In the genomic region with DNA sequence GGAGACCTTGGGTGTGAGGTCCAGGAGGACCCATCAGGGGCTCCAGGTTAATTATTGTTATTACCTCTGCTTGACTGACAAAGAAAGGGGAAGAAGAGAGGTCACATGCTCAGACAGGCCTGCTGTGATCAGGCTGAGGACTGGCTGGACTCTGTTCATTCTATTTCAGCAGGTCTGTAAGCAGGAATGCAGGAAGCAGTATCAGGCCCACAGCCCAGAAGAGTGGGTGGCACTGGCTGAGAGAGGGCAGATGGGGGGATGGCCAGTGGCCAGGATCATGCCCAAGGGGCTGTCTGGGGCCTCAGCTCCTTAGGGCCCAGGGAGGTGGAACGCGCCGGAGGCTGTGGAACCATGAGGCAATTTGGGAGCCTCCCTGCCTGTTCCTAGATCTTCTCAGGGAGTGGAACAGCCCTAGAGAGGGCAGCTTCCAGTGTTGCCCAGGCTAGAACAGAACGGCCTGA, we compare ENCODE assay signal across 1 cellular context.
TF ChIP-seq lines count a peak whose summit lies in the region.

No MANE protein-coding gene starts in this region.

TF ChIP-seq in HepG2, 621 proteins besides CTCF, POLR2A, EP300 and RAD21 (continued from another document and continues in another):
- TF ChIP-seq, protein P1, sequence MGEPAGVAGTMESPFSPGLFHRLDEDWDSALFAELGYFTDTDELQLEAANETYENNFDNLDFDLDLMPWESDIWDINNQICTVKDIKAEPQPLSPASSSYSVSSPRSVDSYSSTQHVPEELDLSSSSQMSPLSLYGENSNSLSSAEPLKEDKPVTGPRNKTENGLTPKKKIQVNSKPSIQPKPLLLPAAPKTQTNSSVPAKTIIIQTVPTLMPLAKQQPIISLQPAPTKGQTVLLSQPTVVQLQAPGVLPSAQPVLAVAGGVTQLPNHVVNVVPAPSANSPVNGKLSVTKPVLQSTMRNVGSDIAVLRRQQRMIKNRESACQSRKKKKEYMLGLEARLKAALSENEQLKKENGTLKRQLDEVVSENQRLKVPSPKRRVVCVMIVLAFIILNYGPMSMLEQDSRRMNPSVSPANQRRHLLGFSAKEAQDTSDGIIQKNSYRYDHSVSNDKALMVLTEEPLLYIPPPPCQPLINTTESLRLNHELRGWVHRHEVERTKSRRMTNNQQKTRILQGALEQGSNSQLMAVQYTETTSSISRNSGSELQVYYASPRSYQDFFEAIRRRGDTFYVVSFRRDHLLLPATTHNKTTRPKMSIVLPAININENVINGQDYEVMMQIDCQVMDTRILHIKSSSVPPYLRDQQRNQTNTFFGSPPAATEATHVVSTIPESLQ (CRISPR knock-in tag; conservative IDR thresholded peaks at IDR 0.05) = no peak
- TF ChIP-seq TBL1XR1 (IDR thresholded peaks at IDR 0.05; ENCODE audit: borderline replicate concordance, low read length, partially characterized antibody) (no peak), ZNF577 (CRISPR knock-in tag; IDR thresholded peaks at IDR 0.05; ENCODE audit: borderline replicate concordance, low read depth) (no peak), REL (CRISPR knock-in tag; conservative IDR thresholded peaks at IDR 0.05) (no peak), ZNF205 (CRISPR knock-in tag; IDR thresholded peaks at IDR 0.05) (0 out of 2 replicates have a peak, but pooled peaks have one; percentile 22), RNF2 (conservative IDR thresholded peaks at IDR 0.05; ENCODE audit: low read depth) (no peak), JARID2 (CRISPR knock-in tag; IDR thresholded peaks at IDR 0.05; ENCODE audit: insufficient replicate concordance) (no peak), ZNF562 (CRISPR knock-in tag; IDR thresholded peaks at IDR 0.05; ENCODE audit: borderline replicate concordance) (no peak), MZF1 (CRISPR knock-in tag; IDR thresholded peaks at IDR 0.05; ENCODE audit: borderline replicate concordance) (no peak), XBP1 (CRISPR knock-in tag; IDR thresholded peaks at IDR 0.05) (no peak), ZNF256 (CRISPR knock-in tag; conservative IDR thresholded peaks at IDR 0.05) (no peak), RELA (CRISPR knock-in tag; IDR thresholded peaks at IDR 0.05) (no peak), RCOR2 (CRISPR knock-in tag; IDR thresholded peaks at IDR 0.05) (no peak), MTF2 (CRISPR knock-in tag; IDR thresholded peaks at IDR 0.05; ENCODE audit: borderline replicate concordance) (no peak), ZKSCAN1 (IDR thresholded peaks at IDR 0.05; ENCODE audit: low read length) (no peak), NFRKB (IDR thresholded peaks at IDR 0.05) (no peak), CENPT (CRISPR knock-in tag; IDR thresholded peaks at IDR 0.05; ENCODE audit: low read depth) (no peak), POLR2G (IDR thresholded peaks at IDR 0.05; ENCODE audit: low read depth, low read length) (peak; percentile 83), CREM (IDR thresholded peaks at IDR 0.05) (peak; percentile 51; the same call in 1 of the 2 replicates), CREM (CRISPR knock-in tag; IDR thresholded peaks at IDR 0.05) (no peak), ZNF720 (CRISPR knock-in tag; IDR thresholded peaks at IDR 0.05) (no peak), ZC3H4 (CRISPR knock-in tag; IDR thresholded peaks at IDR 0.05; ENCODE audit: borderline replicate concordance) (no peak), ZNF629 (CRISPR knock-in tag; conservative IDR thresholded peaks at IDR 0.05) (peak; percentile 82), ZNF768 (CRISPR knock-in tag; IDR thresholded peaks at IDR 0.05) (no peak), ZMAT3 (CRISPR knock-in tag; conservative IDR thresholded peaks at IDR 0.05) (no peak), ZFY (CRISPR knock-in tag; IDR thresholded peaks at IDR 0.05) (peak; percentile 73), NKX3-1 (CRISPR knock-in tag; IDR thresholded peaks at IDR 0.05) (no peak), DMAP1 (CRISPR knock-in tag; IDR thresholded peaks at IDR 0.05) (no peak; the same call in 1 of the 2 replicates), STAG1 (CRISPR knock-in tag; IDR thresholded peaks at IDR 0.05) (no peak), ZNF543 (CRISPR knock-in tag; IDR thresholded peaks at IDR 0.05) (no peak), ATM (IDR thresholded peaks at IDR 0.05; ENCODE audit: borderline replicate concordance) (no peak), MTA3 (CRISPR knock-in tag; IDR thresholded peaks at IDR 0.05) (no peak), ZNF850 (CRISPR knock-in tag; conservative IDR thresholded peaks at IDR 0.05) (no peak), ATRX (CRISPR knock-in tag; IDR thresholded peaks at IDR 0.05; ENCODE audit: borderline replicate concordance) (no peak), AHR (CRISPR knock-in tag; IDR thresholded peaks at IDR 0.05) (no peak)
- TF ChIP-seq, protein P2, sequence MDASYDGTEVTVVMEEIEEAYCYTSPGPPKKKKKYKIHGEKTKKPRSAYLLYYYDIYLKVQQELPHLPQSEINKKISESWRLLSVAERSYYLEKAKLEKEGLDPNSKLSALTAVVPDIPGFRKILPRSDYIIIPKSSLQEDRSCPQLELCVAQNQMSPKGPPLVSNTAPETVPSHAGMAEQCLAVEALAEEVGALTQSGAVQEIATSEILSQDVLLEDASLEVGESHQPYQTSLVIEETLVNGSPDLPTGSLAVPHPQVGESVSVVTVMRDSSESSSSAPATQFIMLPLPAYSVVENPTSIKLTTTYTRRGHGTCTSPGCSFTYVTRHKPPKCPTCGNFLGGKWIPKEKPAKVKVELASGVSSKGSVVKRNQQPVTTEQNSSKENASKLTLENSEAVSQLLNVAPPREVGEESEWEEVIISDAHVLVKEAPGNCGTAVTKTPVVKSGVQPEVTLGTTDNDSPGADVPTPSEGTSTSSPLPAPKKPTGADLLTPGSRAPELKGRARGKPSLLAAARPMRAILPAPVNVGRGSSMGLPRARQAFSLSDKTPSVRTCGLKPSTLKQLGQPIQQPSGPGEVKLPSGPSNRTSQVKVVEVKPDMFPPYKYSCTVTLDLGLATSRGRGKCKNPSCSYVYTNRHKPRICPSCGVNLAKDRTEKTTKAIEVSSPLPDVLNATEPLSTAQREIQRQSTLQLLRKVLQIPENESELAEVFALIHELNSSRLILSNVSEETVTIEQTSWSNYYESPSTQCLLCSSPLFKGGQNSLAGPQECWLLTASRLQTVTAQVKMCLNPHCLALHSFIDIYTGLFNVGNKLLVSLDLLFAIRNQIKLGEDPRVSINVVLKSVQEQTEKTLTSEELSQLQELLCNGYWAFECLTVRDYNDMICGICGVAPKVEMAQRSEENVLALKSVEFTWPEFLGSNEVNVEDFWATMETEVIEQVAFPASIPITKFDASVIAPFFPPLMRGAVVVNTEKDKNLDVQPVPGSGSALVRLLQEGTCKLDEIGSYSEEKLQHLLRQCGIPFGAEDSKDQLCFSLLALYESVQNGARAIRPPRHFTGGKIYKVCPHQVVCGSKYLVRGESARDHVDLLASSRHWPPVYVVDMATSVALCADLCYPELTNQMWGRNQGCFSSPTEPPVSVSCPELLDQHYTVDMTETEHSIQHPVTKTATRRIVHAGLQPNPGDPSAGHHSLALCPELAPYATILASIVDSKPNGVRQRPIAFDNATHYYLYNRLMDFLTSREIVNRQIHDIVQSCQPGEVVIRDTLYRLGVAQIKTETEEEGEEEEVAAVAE (CRISPR knock-in tag; IDR thresholded peaks at IDR 0.05; ENCODE audit: borderline replicate concordance) = no peak
- TF ChIP-seq, protein P3, sequence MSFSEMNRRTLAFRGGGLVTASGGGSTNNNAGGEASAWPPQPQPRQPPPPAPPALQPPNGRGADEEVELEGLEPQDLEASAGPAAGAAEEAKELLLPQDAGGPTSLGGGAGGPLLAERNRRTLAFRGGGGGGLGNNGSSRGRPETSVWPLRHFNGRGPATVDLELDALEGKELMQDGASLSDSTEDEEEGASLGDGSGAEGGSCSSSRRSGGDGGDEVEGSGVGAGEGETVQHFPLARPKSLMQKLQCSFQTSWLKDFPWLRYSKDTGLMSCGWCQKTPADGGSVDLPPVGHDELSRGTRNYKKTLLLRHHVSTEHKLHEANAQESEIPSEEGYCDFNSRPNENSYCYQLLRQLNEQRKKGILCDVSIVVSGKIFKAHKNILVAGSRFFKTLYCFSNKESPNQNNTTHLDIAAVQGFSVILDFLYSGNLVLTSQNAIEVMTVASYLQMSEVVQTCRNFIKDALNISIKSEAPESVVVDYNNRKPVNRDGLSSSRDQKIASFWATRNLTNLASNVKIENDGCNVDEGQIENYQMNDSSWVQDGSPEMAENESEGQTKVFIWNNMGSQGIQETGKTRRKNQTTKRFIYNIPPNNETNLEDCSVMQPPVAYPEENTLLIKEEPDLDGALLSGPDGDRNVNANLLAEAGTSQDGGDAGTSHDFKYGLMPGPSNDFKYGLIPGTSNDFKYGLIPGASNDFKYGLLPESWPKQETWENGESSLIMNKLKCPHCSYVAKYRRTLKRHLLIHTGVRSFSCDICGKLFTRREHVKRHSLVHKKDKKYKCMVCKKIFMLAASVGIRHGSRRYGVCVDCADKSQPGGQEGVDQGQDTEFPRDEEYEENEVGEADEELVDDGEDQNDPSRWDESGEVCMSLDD (CRISPR knock-in tag; IDR thresholded peaks at IDR 0.05; ENCODE audit: borderline replicate concordance) = no peak
- TF ChIP-seq, protein P4, sequence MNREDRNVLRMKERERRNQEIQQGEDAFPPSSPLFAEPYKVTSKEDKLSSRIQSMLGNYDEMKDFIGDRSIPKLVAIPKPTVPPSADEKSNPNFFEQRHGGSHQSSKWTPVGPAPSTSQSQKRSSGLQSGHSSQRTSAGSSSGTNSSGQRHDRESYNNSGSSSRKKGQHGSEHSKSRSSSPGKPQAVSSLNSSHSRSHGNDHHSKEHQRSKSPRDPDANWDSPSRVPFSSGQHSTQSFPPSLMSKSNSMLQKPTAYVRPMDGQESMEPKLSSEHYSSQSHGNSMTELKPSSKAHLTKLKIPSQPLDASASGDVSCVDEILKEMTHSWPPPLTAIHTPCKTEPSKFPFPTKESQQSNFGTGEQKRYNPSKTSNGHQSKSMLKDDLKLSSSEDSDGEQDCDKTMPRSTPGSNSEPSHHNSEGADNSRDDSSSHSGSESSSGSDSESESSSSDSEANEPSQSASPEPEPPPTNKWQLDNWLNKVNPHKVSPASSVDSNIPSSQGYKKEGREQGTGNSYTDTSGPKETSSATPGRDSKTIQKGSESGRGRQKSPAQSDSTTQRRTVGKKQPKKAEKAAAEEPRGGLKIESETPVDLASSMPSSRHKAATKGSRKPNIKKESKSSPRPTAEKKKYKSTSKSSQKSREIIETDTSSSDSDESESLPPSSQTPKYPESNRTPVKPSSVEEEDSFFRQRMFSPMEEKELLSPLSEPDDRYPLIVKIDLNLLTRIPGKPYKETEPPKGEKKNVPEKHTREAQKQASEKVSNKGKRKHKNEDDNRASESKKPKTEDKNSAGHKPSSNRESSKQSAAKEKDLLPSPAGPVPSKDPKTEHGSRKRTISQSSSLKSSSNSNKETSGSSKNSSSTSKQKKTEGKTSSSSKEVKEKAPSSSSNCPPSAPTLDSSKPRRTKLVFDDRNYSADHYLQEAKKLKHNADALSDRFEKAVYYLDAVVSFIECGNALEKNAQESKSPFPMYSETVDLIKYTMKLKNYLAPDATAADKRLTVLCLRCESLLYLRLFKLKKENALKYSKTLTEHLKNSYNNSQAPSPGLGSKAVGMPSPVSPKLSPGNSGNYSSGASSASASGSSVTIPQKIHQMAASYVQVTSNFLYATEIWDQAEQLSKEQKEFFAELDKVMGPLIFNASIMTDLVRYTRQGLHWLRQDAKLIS (CRISPR knock-in tag; IDR thresholded peaks at IDR 0.05) = no peak
- TF ChIP-seq, protein P5, sequence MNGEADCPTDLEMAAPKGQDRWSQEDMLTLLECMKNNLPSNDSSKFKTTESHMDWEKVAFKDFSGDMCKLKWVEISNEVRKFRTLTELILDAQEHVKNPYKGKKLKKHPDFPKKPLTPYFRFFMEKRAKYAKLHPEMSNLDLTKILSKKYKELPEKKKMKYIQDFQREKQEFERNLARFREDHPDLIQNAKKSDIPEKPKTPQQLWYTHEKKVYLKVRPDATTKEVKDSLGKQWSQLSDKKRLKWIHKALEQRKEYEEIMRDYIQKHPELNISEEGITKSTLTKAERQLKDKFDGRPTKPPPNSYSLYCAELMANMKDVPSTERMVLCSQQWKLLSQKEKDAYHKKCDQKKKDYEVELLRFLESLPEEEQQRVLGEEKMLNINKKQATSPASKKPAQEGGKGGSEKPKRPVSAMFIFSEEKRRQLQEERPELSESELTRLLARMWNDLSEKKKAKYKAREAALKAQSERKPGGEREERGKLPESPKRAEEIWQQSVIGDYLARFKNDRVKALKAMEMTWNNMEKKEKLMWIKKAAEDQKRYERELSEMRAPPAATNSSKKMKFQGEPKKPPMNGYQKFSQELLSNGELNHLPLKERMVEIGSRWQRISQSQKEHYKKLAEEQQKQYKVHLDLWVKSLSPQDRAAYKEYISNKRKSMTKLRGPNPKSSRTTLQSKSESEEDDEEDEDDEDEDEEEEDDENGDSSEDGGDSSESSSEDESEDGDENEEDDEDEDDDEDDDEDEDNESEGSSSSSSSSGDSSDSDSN (CRISPR knock-in tag; IDR thresholded peaks at IDR 0.05) = no peak
- TF ChIP-seq, protein P6, sequence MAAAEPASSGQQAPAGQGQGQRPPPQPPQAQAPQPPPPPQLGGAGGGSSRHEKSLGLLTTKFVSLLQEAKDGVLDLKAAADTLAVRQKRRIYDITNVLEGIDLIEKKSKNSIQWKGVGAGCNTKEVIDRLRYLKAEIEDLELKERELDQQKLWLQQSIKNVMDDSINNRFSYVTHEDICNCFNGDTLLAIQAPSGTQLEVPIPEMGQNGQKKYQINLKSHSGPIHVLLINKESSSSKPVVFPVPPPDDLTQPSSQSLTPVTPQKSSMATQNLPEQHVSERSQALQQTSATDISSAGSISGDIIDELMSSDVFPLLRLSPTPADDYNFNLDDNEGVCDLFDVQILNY (CRISPR knock-in tag; conservative IDR thresholded peaks at IDR 0.05) = no peak
- TF ChIP-seq, protein P7, sequence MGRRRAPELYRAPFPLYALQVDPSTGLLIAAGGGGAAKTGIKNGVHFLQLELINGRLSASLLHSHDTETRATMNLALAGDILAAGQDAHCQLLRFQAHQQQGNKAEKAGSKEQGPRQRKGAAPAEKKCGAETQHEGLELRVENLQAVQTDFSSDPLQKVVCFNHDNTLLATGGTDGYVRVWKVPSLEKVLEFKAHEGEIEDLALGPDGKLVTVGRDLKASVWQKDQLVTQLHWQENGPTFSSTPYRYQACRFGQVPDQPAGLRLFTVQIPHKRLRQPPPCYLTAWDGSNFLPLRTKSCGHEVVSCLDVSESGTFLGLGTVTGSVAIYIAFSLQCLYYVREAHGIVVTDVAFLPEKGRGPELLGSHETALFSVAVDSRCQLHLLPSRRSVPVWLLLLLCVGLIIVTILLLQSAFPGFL (CRISPR knock-in tag; IDR thresholded peaks at IDR 0.05) = no peak
- TF ChIP-seq, protein P8, sequence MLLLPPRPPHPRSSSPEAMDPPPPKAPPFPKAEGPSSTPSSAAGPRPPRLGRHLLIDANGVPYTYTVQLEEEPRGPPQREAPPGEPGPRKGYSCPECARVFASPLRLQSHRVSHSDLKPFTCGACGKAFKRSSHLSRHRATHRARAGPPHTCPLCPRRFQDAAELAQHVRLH (CRISPR knock-in tag; IDR thresholded peaks at IDR 0.05; ENCODE audit: borderline replicate concordance, low read depth) = peak; percentile 34; the same call in 1 of the 2 replicates
- TF ChIP-seq, protein P9, sequence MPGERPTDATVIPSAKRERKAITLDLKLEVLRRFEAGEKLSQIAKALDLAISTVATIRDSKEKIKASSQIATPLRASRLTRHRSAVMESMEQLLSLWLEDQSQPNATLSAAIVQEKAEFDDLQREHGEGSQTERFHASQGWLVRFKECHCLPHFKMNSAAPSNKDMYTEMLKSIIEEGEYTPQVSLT (CRISPR knock-in tag; IDR thresholded peaks at IDR 0.05; ENCODE audit: borderline replicate concordance, low read depth) = no peak
